26 cellular contexts compared by ENCODE assay signal in the genomic region with DNA sequence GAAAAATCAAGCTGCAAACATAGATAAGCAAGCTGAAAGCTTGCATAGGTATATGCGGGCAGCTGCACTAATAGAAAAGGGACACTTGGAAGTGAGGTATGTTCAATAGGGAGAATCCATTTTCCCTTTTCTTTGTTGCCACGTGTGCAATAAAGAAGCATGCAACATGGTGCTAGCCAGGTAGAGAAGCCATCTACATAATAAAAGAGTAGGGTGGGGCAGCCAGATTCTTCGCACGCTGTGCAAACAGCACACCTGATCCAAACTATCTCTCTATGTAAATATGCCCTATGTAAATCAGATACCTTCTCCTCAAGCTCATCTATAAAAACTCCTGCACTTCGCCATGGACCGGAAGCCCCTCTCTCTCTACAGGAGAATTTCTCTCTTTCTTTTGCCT.
DNase-seq lines count a peak whose midpoint lies in the region; ATAC-seq and TF ChIP-seq lines count a peak whose summit lies in the region.
"Had no signal": no experiment of that assay in that cellular context is flagged by ENCODE, and none has a peak within 500 bp of the region (broad histone marks: within the 10 kb centered on the region; RNA-seq: fewer than 3 reads in every experiment).

No MANE protein-coding gene starts in this region.

- no peaks in the 10 kb centered on the region for H3K27me3 Mint-ChIP-seq in Caco-2 (ENCODE audit: insufficient read depth, unreplicated experiment)

- no TSS peak for BruUV-seq in Caco-2 (replicated peaks; lab: Mats Ljungman, UMichigan)

- H3K4me1 Mint-ChIP-seq in Caco-2 (ENCODE audit: low read depth, unreplicated experiment), result no peaks in the 10 kb centered on the region

- intact Hi-C loops in Caco-2 (cut with micrococcal nuclease; ENCODE audit: unreplicated experiment) (no loop called here), body of pancreas (cut with DNase I) (no loop called here), left colon (cut with DNase I, micrococcal nuclease) (no loop called here), heart left ventricle (cut with DNase I) (no loop called here), esophagus muscularis mucosa (cut with DNase I) (no loop called here)

- TF ChIP-seq CTCF in Caco-2 (IDR thresholded peaks at IDR 0.05; ENCODE audit: insufficient read depth in 1 of 2, low read depth in 1 of 2, low read length in 1 of 2, severe bottlenecking in 1 of 2, unreplicated experiment in 1 of 2), result no peak
- TF ChIP-seq CTCF in body of pancreas (IDR thresholded peaks at IDR 0.05), result no peak
- TF ChIP-seq CTCF in heart left ventricle (IDR thresholded peaks at IDR 0.05), result no peak
- no peak for TF ChIP-seq CTCF in esophagus muscularis mucosa (IDR thresholded peaks at IDR 0.05)

- H3K27me3 ChIP-seq in Caco-2 (replicated peaks; ENCODE audit: control insufficient read depth, insufficient read depth, low read length) (no peaks in the 10 kb centered on the region), body of pancreas (no peaks in the 10 kb centered on the region), heart left ventricle (peaks cover 0 to 11% (median 0%) of the 10 kb centered on the region in 9 donors), esophagus muscularis mucosa (peaks cover 0 to 13% (median 0%) of the 10 kb centered on the region in 4 donors)
- H3K27me3 ChIP-seq: ascending aorta, stomach, tibial nerve had no signal

- ATAC-seq in body of pancreas (peak; percentile 33), left colon (peak; percentile 94), heart left ventricle (no peak), HG02588 (IDR thresholded peaks at IDR 0.05; ENCODE audit: unreplicated experiment) (no peak)
- ATAC-seq: activated CD4-positive, alpha-beta T cell treated with anti-CD3 and anti-CD28 coated beads for 36 hours; activated CD8-positive, alpha-beta T cell treated with anti-CD3 and anti-CD28 coated beads, Interleukin-2, amount 10 ng/mL, durations not matched to agents 7 days and 5 days; natural killer cell treated with Interleukin-12 subunit alpha and Interleukin-12 subunit beta and Interleukin-15 and Interleukin-18, amount 100 ng/mL, for 72 hours had no signal

- peak; percentile 13 to 43 for DNase-seq in Caco-2
- peak; percentile 9 for DNase-seq in LoVo (ENCODE audit: low spot score)
- DNase-seq in body of pancreas, result no peak
- DNase-seq in left colon, result peak; percentile 27 to 63
- no peak for DNase-seq in heart left ventricle
- no peak for DNase-seq in esophagus muscularis mucosa (ENCODE audit: extremely low spot score)
- no peak for DNase-seq in mesenteric fat pad (ENCODE audit: low spot score)
- DNase-seq: activated CD4-positive, alpha-beta T cell treated with anti-CD3 and anti-CD28 coated beads for 36 hours; activated CD8-positive, alpha-beta T cell treated with anti-CD3 and anti-CD28 coated beads, Interleukin-2, amount 10 ng/mL, durations not matched to agents 7 days and 5 days; BE2C; caudate nucleus; dermis blood vessel endothelial cell; DMS79 treated with DMSO at 0.1 percent for 48 hours; kidney; midbrain; NCI-H1417 treated with DMSO at 0.1 percent for 48 hours; NCI-H2171 treated with DMSO at 0.1 percent for 48 hours; stimulated activated CD8-positive, alpha-beta memory T cell treated with anti-CD3 and anti-CD28 coated beads, Interleukin-4, amount 100 ng/mL, for 48 hours; stomach had no signal

- WGBS in body of pancreas, 2 donors, result 27 to 31% methylated on average over 6 of the region's 6 CpGs
- 69 to 77% (median 74%) methylated on average over 6 of the region's 6 CpGs for WGBS in heart left ventricle, 4 donors
- WGBS in esophagus muscularis mucosa, result 77% methylated on average over 6 of the region's 6 CpGs

- H3K4me3 Mint-ChIP-seq in Caco-2 (ENCODE audit: unreplicated experiment), result peak overlapping the region; percentile 60
- H3K4me3 Mint-ChIP-seq: activated CD4-positive, alpha-beta T cell treated with anti-CD3 and anti-CD28 coated beads for 36 hours; activated CD8-positive, alpha-beta T cell treated with anti-CD3 and anti-CD28 coated beads, Interleukin-2, amount 10 ng/mL, durations not matched to agents 7 days and 5 days; activated naive CD8-positive, alpha-beta T cell; natural killer cell treated with Interleukin-12 subunit alpha and Interleukin-12 subunit beta and Interleukin-15 and Interleukin-18, amount 100 ng/mL, for 72 hours had no signal

- no peak for TF ChIP-seq EP300 in esophagus muscularis mucosa (IDR thresholded peaks at IDR 0.05)

- H3K9me3 Mint-ChIP-seq in Caco-2 (ENCODE audit: unreplicated experiment), result no peaks in the 10 kb centered on the region
- H3K9me3 Mint-ChIP-seq: activated T-helper 2 cell treated with anti-CD3 and anti-CD28 coated beads, Interferon-gamma antibody, Interleukin-2, Interleukin-4, amounts not matched to agents 10 μg/mL and 5 μg/mL and 100 μg/mL, durations not matched to agents 14 hours and 24 hours and 36 hours; natural killer cell treated with Interleukin-12 subunit alpha and Interleukin-12 subunit beta and Interleukin-15 and Interleukin-18, amount 100 ng/mL, for 72 hours had no signal

- POLR2A ChIA-PET in Caco-2 (lab: Charles Lee), result no interaction called here

- no peaks in the 10 kb centered on the region for H3K36me3 Mint-ChIP-seq in Caco-2 (ENCODE audit: insufficient read depth, unreplicated experiment)
- H3K36me3 Mint-ChIP-seq: activated naive CD8-positive, alpha-beta T cell; natural killer cell treated with Interleukin-12 subunit alpha and Interleukin-12 subunit beta and Interleukin-15 and Interleukin-18, amount 100 ng/mL, for 72 hours had no signal

- H3K9me3 ChIP-seq in Caco-2, result no peaks in the 10 kb centered on the region
- H3K9me3 ChIP-seq in body of pancreas, result no peaks in the 10 kb centered on the region
- no peaks in the 10 kb centered on the region for H3K9me3 ChIP-seq in heart left ventricle
- no peaks in the 10 kb centered on the region for H3K9me3 ChIP-seq in esophagus muscularis mucosa
- H3K9me3 ChIP-seq: ascending aorta, BE2C, stomach, tibial nerve had no signal

- no peak overlapping the region for H3K4me3 ChIP-seq in Caco-2 (ENCODE audit: low read depth, low read length)
- no peak overlapping the region for H3K4me3 ChIP-seq in body of pancreas
- no peak overlapping the region for H3K4me3 ChIP-seq in heart left ventricle
- no peak overlapping the region for H3K4me3 ChIP-seq in esophagus muscularis mucosa
- H3K4me3 ChIP-seq: ascending aorta, SK-N-MC, stomach, tibial nerve had no signal

- CTCF ChIA-PET in Caco-2 (lab: Charles Lee), result no interaction called here

- no peaks in the 10 kb centered on the region for H3K36me3 ChIP-seq in Caco-2 (ENCODE audit: control insufficient read depth, insufficient read depth, low read length)
- H3K36me3 ChIP-seq in body of pancreas (replicated peaks in 1 of 2; ENCODE audit: insufficient read depth in 1 of 2, low read depth in 2 of 2), result no peaks in the 10 kb centered on the region
- H3K36me3 ChIP-seq in heart left ventricle, result no peaks in the 10 kb centered on the region
- H3K36me3 ChIP-seq in esophagus muscularis mucosa, result no peaks in the 10 kb centered on the region
- H3K36me3 ChIP-seq: ascending aorta, BE2C, stomach, tibial nerve had no signal

- H3K27ac ChIP-seq in body of pancreas (no peak overlapping the region), heart left ventricle (no peak overlapping the region), esophagus muscularis mucosa (replicated peaks in 1 of 4) (no peak overlapping the region)
- H3K27ac ChIP-seq: ascending aorta, SK-N-MC, stomach, tibial nerve had no signal

- H3K27ac Mint-ChIP-seq in Caco-2 (ENCODE audit: unreplicated experiment), result peak overlapping the region; percentile 64
- H3K27ac Mint-ChIP-seq: activated CD4-positive, alpha-beta T cell treated with anti-CD3 and anti-CD28 coated beads for 36 hours; activated CD8-positive, alpha-beta T cell treated with anti-CD3 and anti-CD28 coated beads, Interleukin-2, amount 10 ng/mL, durations not matched to agents 7 days and 5 days; activated naive CD8-positive, alpha-beta T cell; activated T-helper 2 cell treated with anti-CD3 and anti-CD28 coated beads, Interferon-gamma antibody, Interleukin-2, Interleukin-4, amounts not matched to agents 10 μg/mL and 5 μg/mL and 100 μg/mL, durations not matched to agents 14 hours and 24 hours and 36 hours; natural killer cell treated with Interleukin-12 subunit alpha and Interleukin-12 subunit beta and Interleukin-15 and Interleukin-18, amount 100 ng/mL, for 72 hours had no signal

- TF ChIP-seq POLR2A in body of pancreas (IDR thresholded peaks at IDR 0.05) (no peak), heart left ventricle (IDR thresholded peaks at IDR 0.05) (no peak), esophagus muscularis mucosa (IDR thresholded peaks at IDR 0.05; ENCODE audit: low read depth) (no peak)

- H3K4me1 ChIP-seq in Caco-2 (no peaks in the 10 kb centered on the region), body of pancreas (peaks cover 18% of the 10 kb centered on the region), heart left ventricle (no peaks in the 10 kb centered on the region), esophagus muscularis mucosa (no peaks in the 10 kb centered on the region)
- H3K4me1 ChIP-seq: ascending aorta, BE2C, tibial nerve had no signal

Comparison
In these comparisons a context has a peak if more than half of its experiments do, and no peak if none do; other contexts are left out.
1. DNase-seq: peak in Caco-2 (2 of 2), LoVo (single experiment) and left colon (2 of 2); none in body of pancreas (0 of 4), heart left ventricle (0 of 5), esophagus muscularis mucosa (single experiment) and mesenteric fat pad (single experiment).
2. ATAC-seq: peak in body of pancreas (single experiment) and left colon (single experiment); none in heart left ventricle (0 of 4) and HG02588 (single experiment).